Comparison of ENCODE assay signal across 1 cellular context in the genomic region with DNA sequence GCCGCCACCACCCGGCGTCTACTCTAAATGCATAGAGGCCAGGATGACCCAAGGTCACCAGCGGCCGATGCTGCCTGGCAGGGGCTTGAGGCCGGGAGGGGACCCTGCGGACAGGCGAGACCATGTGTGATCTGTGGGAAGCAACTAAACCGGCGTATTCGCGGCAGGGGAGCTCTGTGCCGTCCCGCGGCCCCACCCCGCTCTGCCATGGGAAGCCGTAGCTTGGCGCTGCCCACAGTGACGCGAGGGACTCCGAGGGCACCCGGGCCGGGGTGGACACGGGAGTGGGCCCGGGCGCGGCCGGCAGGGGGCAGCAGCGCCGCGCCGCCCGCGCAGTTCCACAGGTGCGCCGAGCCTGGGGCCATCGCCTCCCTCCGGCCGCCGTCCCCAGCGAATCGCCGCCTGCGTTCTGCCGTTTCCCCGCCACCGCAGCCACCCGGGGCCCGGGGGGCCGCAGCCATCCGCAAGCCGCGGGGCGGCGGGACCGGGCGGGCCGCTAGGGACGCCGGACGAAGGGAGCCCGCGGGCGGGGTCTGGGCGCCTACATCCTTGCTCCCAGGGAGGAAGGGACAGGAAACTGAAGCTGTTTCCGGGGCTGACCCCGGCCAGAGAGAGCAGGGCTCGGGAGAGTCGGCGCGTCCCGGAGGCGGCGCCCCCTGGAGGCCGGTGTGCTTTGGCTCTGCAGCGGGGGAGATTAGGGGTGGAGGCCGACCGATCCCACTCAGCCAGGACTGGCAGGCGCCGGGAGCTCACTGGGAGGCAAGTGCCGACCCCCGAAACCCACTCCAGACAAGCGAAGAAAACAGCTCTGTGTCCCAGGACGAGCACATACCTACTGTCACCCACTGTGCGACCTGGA.
TF ChIP-seq lines count a peak whose summit lies in the region.

No MANE protein-coding gene starts in this region.

TF ChIP-seq in K562, 482 proteins besides CTCF, POLR2A, EP300 and RAD21 (continued from another document and continues in another):
- no peak for TF ChIP-seq ZBTB26 (CRISPR knock-in tag; IDR thresholded peaks at IDR 0.05)
- TF ChIP-seq MAFF (IDR thresholded peaks at IDR 0.05; ENCODE audit: low read length) = no peak
- TF ChIP-seq, protein P1, sequence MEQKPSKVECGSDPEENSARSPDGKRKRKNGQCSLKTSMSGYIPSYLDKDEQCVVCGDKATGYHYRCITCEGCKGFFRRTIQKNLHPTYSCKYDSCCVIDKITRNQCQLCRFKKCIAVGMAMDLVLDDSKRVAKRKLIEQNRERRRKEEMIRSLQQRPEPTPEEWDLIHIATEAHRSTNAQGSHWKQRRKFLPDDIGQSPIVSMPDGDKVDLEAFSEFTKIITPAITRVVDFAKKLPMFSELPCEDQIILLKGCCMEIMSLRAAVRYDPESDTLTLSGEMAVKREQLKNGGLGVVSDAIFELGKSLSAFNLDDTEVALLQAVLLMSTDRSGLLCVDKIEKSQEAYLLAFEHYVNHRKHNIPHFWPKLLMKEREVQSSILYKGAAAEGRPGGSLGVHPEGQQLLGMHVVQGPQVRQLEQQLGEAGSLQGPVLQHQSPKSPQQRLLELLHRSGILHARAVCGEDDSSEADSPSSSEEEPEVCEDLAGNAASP (IDR thresholded peaks at IDR 0.05) = no peak
- no peak for TF ChIP-seq BDP1 (IDR thresholded peaks at IDR 0.05; ENCODE audit: insufficient read depth, insufficient read length)
- no peak for TF ChIP-seq FOXP4 (CRISPR knock-in tag; IDR thresholded peaks at IDR 0.05; ENCODE audit: borderline replicate concordance)
- 0 out of 2 replicates have a peak, but pooled peaks have one; percentile 40 for TF ChIP-seq DPF2 (IDR thresholded peaks at IDR 0.05)
- TF ChIP-seq, protein P2, sequence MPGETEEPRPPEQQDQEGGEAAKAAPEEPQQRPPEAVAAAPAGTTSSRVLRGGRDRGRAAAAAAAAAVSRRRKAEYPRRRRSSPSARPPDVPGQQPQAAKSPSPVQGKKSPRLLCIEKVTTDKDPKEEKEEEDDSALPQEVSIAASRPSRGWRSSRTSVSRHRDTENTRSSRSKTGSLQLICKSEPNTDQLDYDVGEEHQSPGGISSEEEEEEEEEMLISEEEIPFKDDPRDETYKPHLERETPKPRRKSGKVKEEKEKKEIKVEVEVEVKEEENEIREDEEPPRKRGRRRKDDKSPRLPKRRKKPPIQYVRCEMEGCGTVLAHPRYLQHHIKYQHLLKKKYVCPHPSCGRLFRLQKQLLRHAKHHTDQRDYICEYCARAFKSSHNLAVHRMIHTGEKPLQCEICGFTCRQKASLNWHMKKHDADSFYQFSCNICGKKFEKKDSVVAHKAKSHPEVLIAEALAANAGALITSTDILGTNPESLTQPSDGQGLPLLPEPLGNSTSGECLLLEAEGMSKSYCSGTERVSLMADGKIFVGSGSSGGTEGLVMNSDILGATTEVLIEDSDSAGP (CRISPR knock-in tag; IDR thresholded peaks at IDR 0.05) = no peak
- TF ChIP-seq KHSRP (IDR thresholded peaks at IDR 0.05) = no peak
- TF ChIP-seq MEIS2 (IDR thresholded peaks at IDR 0.05; ENCODE audit: partially characterized antibody) = no peak
- TF ChIP-seq RBM22 (IDR thresholded peaks at IDR 0.05; ENCODE audit: low read depth, low read length, poor library complexity, severe bottlenecking) = no peak
- no peak for TF ChIP-seq HMGN3 (IDR thresholded peaks at IDR 0.05; ENCODE audit: borderline replicate concordance, extremely low read depth, insufficient read length, low read depth, low read length)
- TF ChIP-seq NBN (IDR thresholded peaks at IDR 0.05; ENCODE audit: low read depth) = peak; percentile 45; the same call in 1 of the 2 replicates
- TF ChIP-seq, protein P3, sequence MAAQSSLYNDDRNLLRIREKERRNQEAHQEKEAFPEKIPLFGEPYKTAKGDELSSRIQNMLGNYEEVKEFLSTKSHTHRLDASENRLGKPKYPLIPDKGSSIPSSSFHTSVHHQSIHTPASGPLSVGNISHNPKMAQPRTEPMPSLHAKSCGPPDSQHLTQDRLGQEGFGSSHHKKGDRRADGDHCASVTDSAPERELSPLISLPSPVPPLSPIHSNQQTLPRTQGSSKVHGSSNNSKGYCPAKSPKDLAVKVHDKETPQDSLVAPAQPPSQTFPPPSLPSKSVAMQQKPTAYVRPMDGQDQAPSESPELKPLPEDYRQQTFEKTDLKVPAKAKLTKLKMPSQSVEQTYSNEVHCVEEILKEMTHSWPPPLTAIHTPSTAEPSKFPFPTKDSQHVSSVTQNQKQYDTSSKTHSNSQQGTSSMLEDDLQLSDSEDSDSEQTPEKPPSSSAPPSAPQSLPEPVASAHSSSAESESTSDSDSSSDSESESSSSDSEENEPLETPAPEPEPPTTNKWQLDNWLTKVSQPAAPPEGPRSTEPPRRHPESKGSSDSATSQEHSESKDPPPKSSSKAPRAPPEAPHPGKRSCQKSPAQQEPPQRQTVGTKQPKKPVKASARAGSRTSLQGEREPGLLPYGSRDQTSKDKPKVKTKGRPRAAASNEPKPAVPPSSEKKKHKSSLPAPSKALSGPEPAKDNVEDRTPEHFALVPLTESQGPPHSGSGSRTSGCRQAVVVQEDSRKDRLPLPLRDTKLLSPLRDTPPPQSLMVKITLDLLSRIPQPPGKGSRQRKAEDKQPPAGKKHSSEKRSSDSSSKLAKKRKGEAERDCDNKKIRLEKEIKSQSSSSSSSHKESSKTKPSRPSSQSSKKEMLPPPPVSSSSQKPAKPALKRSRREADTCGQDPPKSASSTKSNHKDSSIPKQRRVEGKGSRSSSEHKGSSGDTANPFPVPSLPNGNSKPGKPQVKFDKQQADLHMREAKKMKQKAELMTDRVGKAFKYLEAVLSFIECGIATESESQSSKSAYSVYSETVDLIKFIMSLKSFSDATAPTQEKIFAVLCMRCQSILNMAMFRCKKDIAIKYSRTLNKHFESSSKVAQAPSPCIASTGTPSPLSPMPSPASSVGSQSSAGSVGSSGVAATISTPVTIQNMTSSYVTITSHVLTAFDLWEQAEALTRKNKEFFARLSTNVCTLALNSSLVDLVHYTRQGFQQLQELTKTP (IDR thresholded peaks at IDR 0.05; ENCODE audit: low read depth in 1 of 2, partially characterized antibody in 2 of 2) = no peak
- no peak for TF ChIP-seq NFATC3 (IDR thresholded peaks at IDR 0.05)
- no peak for TF ChIP-seq SFPQ (IDR thresholded peaks at IDR 0.05; ENCODE audit: low read depth, low read length)
- TF ChIP-seq ATF4 (CRISPR knock-in tag; IDR thresholded peaks at IDR 0.05) = no peak
- peak; percentile 37 for TF ChIP-seq KLF16 (IDR thresholded peaks at IDR 0.05)
- peak; percentile 99 for TF ChIP-seq GATAD2B (IDR thresholded peaks at IDR 0.05; ENCODE audit: borderline replicate concordance)
- no peak for TF ChIP-seq ZNF232 (CRISPR knock-in tag; IDR thresholded peaks at IDR 0.05)
- no peak for TF ChIP-seq RBM39 (optimal IDR thresholded peaks at IDR 0.05; ENCODE audit: low read depth, low read length)
- TF ChIP-seq ZNF134 (CRISPR knock-in tag; conservative IDR thresholded peaks at IDR 0.05) = no peak
- no peak for TF ChIP-seq ZNF140 (CRISPR knock-in tag; IDR thresholded peaks at IDR 0.05)
- TF ChIP-seq, protein P4, sequence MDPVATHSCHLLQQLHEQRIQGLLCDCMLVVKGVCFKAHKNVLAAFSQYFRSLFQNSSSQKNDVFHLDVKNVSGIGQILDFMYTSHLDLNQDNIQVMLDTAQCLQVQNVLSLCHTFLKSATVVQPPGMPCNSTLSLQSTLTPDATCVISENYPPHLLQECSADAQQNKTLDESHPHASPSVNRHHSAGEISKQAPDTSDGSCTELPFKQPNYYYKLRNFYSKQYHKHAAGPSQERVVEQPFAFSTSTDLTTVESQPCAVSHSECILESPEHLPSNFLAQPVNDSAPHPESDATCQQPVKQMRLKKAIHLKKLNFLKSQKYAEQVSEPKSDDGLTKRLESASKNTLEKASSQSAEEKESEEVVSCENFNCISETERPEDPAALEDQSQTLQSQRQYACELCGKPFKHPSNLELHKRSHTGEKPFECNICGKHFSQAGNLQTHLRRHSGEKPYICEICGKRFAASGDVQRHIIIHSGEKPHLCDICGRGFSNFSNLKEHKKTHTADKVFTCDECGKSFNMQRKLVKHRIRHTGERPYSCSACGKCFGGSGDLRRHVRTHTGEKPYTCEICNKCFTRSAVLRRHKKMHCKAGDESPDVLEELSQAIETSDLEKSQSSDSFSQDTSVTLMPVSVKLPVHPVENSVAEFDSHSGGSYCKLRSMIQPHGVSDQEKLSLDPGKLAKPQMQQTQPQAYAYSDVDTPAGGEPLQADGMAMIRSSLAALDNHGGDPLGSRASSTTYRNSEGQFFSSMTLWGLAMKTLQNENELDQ (CRISPR knock-in tag; IDR thresholded peaks at IDR 0.05; ENCODE audit: borderline replicate concordance) = no peak
- TF ChIP-seq U2AF2 (optimal IDR thresholded peaks at IDR 0.05; ENCODE audit: low read depth, low read length) = no peak
- TF ChIP-seq SRSF7 (optimal IDR thresholded peaks at IDR 0.05; ENCODE audit: low read depth, low read length) = no peak
- TF ChIP-seq CXXC5 (CRISPR knock-in tag; IDR thresholded peaks at IDR 0.05) = peak; percentile 92
- no peak for TF ChIP-seq BRCA1 (IDR thresholded peaks at IDR 0.05)
- 0 out of 2 replicates have a peak, but pooled peaks have one; percentile 70 for TF ChIP-seq BRCA1 (CRISPR knock-in tag; IDR thresholded peaks at IDR 0.05)
- no peak for TF ChIP-seq DDX20 (tag; IDR thresholded peaks at IDR 0.05; ENCODE audit: low read depth)
- no peak for TF ChIP-seq ZNF431 (CRISPR knock-in tag; IDR thresholded peaks at IDR 0.05)
- TF ChIP-seq PTBP1 (IDR thresholded peaks at IDR 0.05; ENCODE audit: low read depth, low read length) = no peak
- TF ChIP-seq MECOM (CRISPR knock-in tag; IDR thresholded peaks at IDR 0.05) = no peak
- TF ChIP-seq FUS (optimal IDR thresholded peaks at IDR 0.05; ENCODE audit: low read depth, low read length) = peak; percentile 80
- TF ChIP-seq ZNF589 (CRISPR knock-in tag; IDR thresholded peaks at IDR 0.05; ENCODE audit: low read depth) = 0 out of 2 replicates have a peak, but pooled peaks have one; percentile 54
- TF ChIP-seq HNRNPUL1 (IDR thresholded peaks at IDR 0.05; ENCODE audit: low read length) = no peak
- TF ChIP-seq CREBBP (IDR thresholded peaks at IDR 0.05; ENCODE audit: low read depth, low read length) = no peak
- no peak for TF ChIP-seq SRSF3 (IDR thresholded peaks at IDR 0.05; ENCODE audit: insufficient read depth, low read length)
- TF ChIP-seq, protein P5, sequence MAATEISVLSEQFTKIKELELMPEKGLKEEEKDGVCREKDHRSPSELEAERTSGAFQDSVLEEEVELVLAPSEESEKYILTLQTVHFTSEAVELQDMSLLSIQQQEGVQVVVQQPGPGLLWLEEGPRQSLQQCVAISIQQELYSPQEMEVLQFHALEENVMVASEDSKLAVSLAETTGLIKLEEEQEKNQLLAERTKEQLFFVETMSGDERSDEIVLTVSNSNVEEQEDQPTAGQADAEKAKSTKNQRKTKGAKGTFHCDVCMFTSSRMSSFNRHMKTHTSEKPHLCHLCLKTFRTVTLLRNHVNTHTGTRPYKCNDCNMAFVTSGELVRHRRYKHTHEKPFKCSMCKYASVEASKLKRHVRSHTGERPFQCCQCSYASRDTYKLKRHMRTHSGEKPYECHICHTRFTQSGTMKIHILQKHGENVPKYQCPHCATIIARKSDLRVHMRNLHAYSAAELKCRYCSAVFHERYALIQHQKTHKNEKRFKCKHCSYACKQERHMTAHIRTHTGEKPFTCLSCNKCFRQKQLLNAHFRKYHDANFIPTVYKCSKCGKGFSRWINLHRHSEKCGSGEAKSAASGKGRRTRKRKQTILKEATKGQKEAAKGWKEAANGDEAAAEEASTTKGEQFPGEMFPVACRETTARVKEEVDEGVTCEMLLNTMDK (IDR thresholded peaks at IDR 0.05; ENCODE audit: borderline replicate concordance, insufficient read depth, low read depth, low read length, poor library complexity, severe bottlenecking) = peak; percentile 91
